21 cellular contexts compared by ENCODE assay signal in the genomic region with DNA sequence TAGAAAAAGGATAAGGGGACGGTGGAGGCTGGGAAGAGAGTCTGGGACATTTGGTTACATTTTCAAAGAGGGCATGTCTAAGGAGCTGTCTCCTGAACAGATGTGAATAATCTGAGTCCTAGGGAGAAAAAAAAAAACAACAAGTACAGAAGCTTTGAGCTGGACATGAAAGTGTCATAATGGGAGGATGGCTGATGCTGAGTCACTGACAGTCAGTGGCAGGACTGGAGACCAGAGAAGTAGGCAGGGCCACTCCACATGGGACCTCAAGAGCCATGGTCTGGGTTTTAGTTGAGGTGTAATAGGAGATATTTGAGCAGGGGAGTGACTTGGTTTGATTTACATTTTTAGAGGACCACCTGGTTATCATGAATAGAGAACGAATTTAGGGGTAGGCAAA.
A peak's percentile ranks its signal among the peaks of the same experiment; 100 is the strongest.
DNase-seq lines count a peak whose midpoint lies in the region; ATAC-seq, FAIRE-seq and TF ChIP-seq lines count a peak whose summit lies in the region.
"Had no signal": no experiment of that assay in that cellular context is flagged by ENCODE, and none has a peak within 500 bp of the region (broad histone marks: within the 10 kb centered on the region; RNA-seq: fewer than 3 reads in every experiment).

No MANE protein-coding gene starts in this region.

- no peak for FAIRE-seq in bronchial epithelial cell (lab: Jason Lieb, UNC)
- FAIRE-seq: colon, kidney, pancreas, urothelium cell line had no signal

- H3K27me3 ChIP-seq in MG63 (no peaks in the 10 kb centered on the region), bronchial epithelial cell (ENCODE audit: control insufficient read depth, insufficient read depth, low read length) (no peaks in the 10 kb centered on the region)
- H3K27me3 ChIP-seq: BLaER1, heart left ventricle, pancreas had no signal

- no peaks in the 10 kb centered on the region for H3K9me3 ChIP-seq in MG63
- H3K9me3 ChIP-seq: BLaER1, heart left ventricle, pancreas had no signal

- ATAC-seq in stimulated activated memory B cell treated with anti-CD40 and anti-IgM and Interleukin-4, amounts not matched to agents 10 μg/mL and 1 μg/mL and 100 μg/mL, for 72 hours: no peak
- ATAC-seq: pancreas; stimulated activated naive CD8-positive, alpha-beta T cell treated with anti-CD3 and anti-CD28 coated beads, Interleukin-15, amount 100 ng/mL, for 72 hours had no signal

- H3K4me1 Mint-ChIP-seq in neural crest cell: peaks cover 53% of the 10 kb centered on the region
- H3K4me1 Mint-ChIP-seq in stimulated activated memory B cell treated with anti-CD40 and anti-IgM and Interleukin-4, amounts not matched to agents 10 μg/mL and 1 μg/mL and 100 μg/mL, for 72 hours: no peaks in the 10 kb centered on the region
- H3K4me1 Mint-ChIP-seq: activated CD4-positive, alpha-beta T cell treated with anti-CD3 and anti-CD28 coated beads, Interleukin-2, amount 10 ng/mL, durations not matched to agents 7 days and 5 days; stimulated activated naive CD8-positive, alpha-beta T cell treated with anti-CD3 and anti-CD28 coated beads, Interleukin-15, amount 100 ng/mL, for 72 hours had no signal

- TF ChIP-seq CTCF in bronchial epithelial cell (IDR thresholded peaks at IDR 0.05; ENCODE audit: insufficient read depth, low read length, severe bottlenecking) (no peak), neural crest cell (conservative IDR thresholded peaks at IDR 0.05) (no peak), GM13976 (IDR thresholded peaks at IDR 0.05; ENCODE audit: borderline replicate concordance, control extremely low read depth, extremely low read depth, insufficient read depth, missing control alignments) (no peak)

- H3K4me3 ChIP-seq in MG63 (no peak overlapping the region), bronchial epithelial cell (ENCODE audit: low read depth, low read length) (no peak overlapping the region)
- H3K4me3 ChIP-seq: BLaER1, heart left ventricle, pancreas had no signal

- H3K36me3 ChIP-seq in MG63: no peaks in the 10 kb centered on the region
- no peaks in the 10 kb centered on the region for H3K36me3 ChIP-seq in bronchial epithelial cell (ENCODE audit: control insufficient read depth, insufficient read depth, low read length)
- H3K36me3 ChIP-seq: BLaER1, heart left ventricle, pancreas had no signal

- peaks cover 10% of the 10 kb centered on the region for H3K36me3 Mint-ChIP-seq in neural crest cell (ENCODE audit: low read depth)
- H3K36me3 Mint-ChIP-seq in stimulated activated memory B cell treated with anti-CD40 and anti-IgM and Interleukin-4, amounts not matched to agents 10 μg/mL and 1 μg/mL and 100 μg/mL, for 72 hours: no peaks in the 10 kb centered on the region

- H3K27me3 Mint-ChIP-seq in neural crest cell (ENCODE audit: low read depth): no peaks in the 10 kb centered on the region
- H3K27me3 Mint-ChIP-seq in stimulated activated memory B cell treated with anti-CD40 and anti-IgM and Interleukin-4, amounts not matched to agents 10 μg/mL and 1 μg/mL and 100 μg/mL, for 72 hours: no peaks in the 10 kb centered on the region
- H3K27me3 Mint-ChIP-seq: activated CD4-positive, alpha-beta T cell treated with anti-CD3 and anti-CD28 coated beads, Interleukin-2, amount 10 ng/mL, durations not matched to agents 7 days and 5 days had no signal

- peaks cover 5% of the 10 kb centered on the region for H3K9me3 Mint-ChIP-seq in neural crest cell
- no peaks in the 10 kb centered on the region for H3K9me3 Mint-ChIP-seq in stimulated activated memory B cell treated with anti-CD40 and anti-IgM and Interleukin-4, amounts not matched to agents 10 μg/mL and 1 μg/mL and 100 μg/mL, for 72 hours
- H3K9me3 Mint-ChIP-seq: activated CD4-positive, alpha-beta T cell treated with anti-CD3 and anti-CD28 coated beads, Interleukin-2, amount 10 ng/mL, durations not matched to agents 7 days and 5 days had no signal

- H3K4me3 Mint-ChIP-seq in neural crest cell: no peak overlapping the region
- no peak overlapping the region for H3K4me3 Mint-ChIP-seq in stimulated activated memory B cell treated with anti-CD40 and anti-IgM and Interleukin-4, amounts not matched to agents 10 μg/mL and 1 μg/mL and 100 μg/mL, for 72 hours
- H3K4me3 Mint-ChIP-seq: activated CD4-positive, alpha-beta T cell treated with anti-CD3 and anti-CD28 coated beads, Interleukin-2, amount 10 ng/mL, durations not matched to agents 7 days and 5 days; stimulated activated naive CD8-positive, alpha-beta T cell treated with anti-CD3 and anti-CD28 coated beads, Interleukin-15, amount 100 ng/mL, for 72 hours had no signal

- in situ Hi-C loops in GM13976 (cut with MboI; ENCODE audit: low sequenced_read_pairs, unreplicated experiment): no loop called here

- peak; percentile 52 for DNase-seq in ELR (ENCODE audit: low read depth)
- DNase-seq in MG63: peak; percentile 50
- DNase-seq in bronchial epithelial cell (ENCODE audit: low read depth): peak; percentile 42
- DNase-seq in neural crest cell (ENCODE audit: low read depth, low spot score): no peak
- no peak for DNase-seq in NCI-H524 treated with DMSO at 0.1 percent for 48 hours (lab: John Stamatoyannopoulos, UW)
- no peak for DNase-seq in GM13976 (ENCODE audit: low spot score)
- DNase-seq in central memory CD4-positive, alpha-beta T cell: no peak
- DNase-seq: activated CD4-positive, alpha-beta T cell treated with anti-CD3 and anti-CD28 coated beads, Interleukin-2, amount 10 ng/mL, durations not matched to agents 7 days and 5 days; activated T-cell treated with anti-CD3 and anti-CD28 coated beads, Interleukin-2, amount 50 U/mL, for 48 hours; DMS79 treated with DMSO at 0.1 percent for 48 hours; heart left ventricle; kidney; MM.1S; NCI-H2107; pancreas; stimulated activated naive CD8-positive, alpha-beta T cell treated with anti-CD3 and anti-CD28 coated beads, Interleukin-15, amount 100 ng/mL, for 72 hours; T-helper 9 cell had no signal

- H3K27ac Mint-ChIP-seq in neural crest cell (ENCODE audit: unreplicated experiment): peak overlapping the region; percentile 3
- H3K27ac Mint-ChIP-seq in stimulated activated memory B cell treated with anti-CD40 and anti-IgM and Interleukin-4, amounts not matched to agents 10 μg/mL and 1 μg/mL and 100 μg/mL, for 72 hours: no peak overlapping the region
- H3K27ac Mint-ChIP-seq: activated CD4-positive, alpha-beta T cell treated with anti-CD3 and anti-CD28 coated beads, Interleukin-2, amount 10 ng/mL, durations not matched to agents 7 days and 5 days had no signal

Comparison
In these comparisons a context has a peak if more than half of its experiments do, and no peak if none do; other contexts are left out.
1. DNase-seq: peak in ELR (single experiment), MG63 (single experiment) and bronchial epithelial cell (single experiment); none in neural crest cell (single experiment), NCI-H524 treated with DMSO at 0.1 percent for 48 hours (single experiment), GM13976 (single experiment) and central memory CD4-positive, alpha-beta T cell (single experiment).